Comparison of ENCODE assay signal across 23 cellular contexts in genomic region chr10:124798364-124798763, GRCh38.
"Had no signal": no experiment of that assay in that cellular context is flagged by ENCODE, and none has a peak within 500 bp of the region (broad histone marks: within the 10 kb centered on the region; RNA-seq: fewer than 3 reads in every experiment).

No MANE protein-coding gene starts in this region.

- H3K4me3 ChIP-seq: PC-9 had no signal

- FAIRE-seq: astrocyte had no signal

- H3K27ac ChIP-seq: PC-9, VCaP had no signal

- H2AFZ ChIP-seq: PC-9 had no signal

- H3K4me2 ChIP-seq: PC-9 had no signal

- ATAC-seq: activated CD4-positive, alpha-beta T cell treated with anti-CD3 and anti-CD28 coated beads for 36 hours; T-helper 17 cell had no signal

- DNase-seq: activated CD4-positive, alpha-beta memory T cell treated with anti-CD3 and anti-CD28 coated beads, Interleukin-2, amount 10 ng/mL, durations not matched to agents 7 days and 5 days; activated CD4-positive, alpha-beta T cell treated with anti-CD3 and anti-CD28 coated beads for 36 hours; activated CD4-positive, alpha-beta T cell treated with anti-CD3 and anti-CD28 coated beads, Interleukin-2, amount 50 U/mL, for 1 hour; activated CD8-positive, alpha-beta memory T cell treated with anti-CD3 and anti-CD28 coated beads, Interleukin-2, amount 50 U/mL, for 48 hours; activated naive CD4-positive, alpha-beta T cell treated with Interleukin-2 at 50 U/mL for 16 hours; activated T-cell treated with anti-CD3 and anti-CD28 coated beads, Interleukin-2, amount 50 U/mL, for 1 hour; amygdala; MM.1S; NCI-H1105; NCI-H1436; NCI-H187 treated with DMSO at 0.1 percent for 48 hours; NCI-H2081 treated with DMSO at 0.1 percent for 48 hours; NCI-H2171; NCI-H2227 treated with DMSO at 0.1 percent for 48 hours; NCI-H446 treated with DMSO at 0.1 percent for 48 hours; NCI-H526; NK-92 treated with Interleukin-12 subunit alpha and Interleukin-12 subunit beta, amount 100 ng/mL, for 24 hours; PC-9; SIG-M5; T-helper 17 cell; T-helper 9 cell had no signal
